8 cellular contexts compared by ENCODE assay signal in the genomic region with DNA sequence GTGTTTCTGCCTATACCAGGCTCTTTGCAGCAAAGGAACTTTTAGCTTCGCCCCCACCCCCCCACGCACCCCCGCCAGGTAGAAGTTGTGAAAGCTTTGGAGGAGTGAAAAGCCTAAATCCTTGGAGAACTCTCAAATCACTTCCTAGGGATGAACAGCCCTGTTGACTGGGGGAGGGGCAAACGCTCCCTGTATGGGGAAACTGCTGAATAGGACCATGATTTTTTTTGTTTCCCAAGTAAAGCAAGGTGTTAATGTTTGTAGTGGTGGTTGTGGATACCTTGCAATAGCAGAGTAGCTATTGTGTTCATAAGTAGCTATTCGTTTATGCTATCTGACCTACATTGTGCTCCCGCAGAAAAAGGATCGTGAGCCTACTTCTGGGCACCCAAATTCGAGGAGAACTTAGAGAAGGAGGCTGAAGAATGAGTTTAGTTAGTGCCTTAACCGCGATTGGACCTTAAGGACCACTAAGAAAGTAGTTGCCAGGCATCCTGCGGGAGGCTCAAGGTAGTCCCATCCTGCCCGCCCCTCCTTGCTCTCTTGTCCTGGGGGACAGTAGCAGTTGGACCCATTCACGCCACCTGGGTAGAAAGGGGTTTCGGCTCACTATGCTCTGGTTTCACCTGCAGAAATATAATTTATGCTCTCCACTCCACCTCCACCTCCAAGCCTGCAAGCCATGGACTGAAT. TPM values are rescaled to one million over a fixed set of nuclear protein-coding genes. Genes with fewer than 3 reads are reported as not detected.
DNase-seq lines count a peak whose midpoint lies in the region; ATAC-seq, FAIRE-seq and TF ChIP-seq lines count a peak whose summit lies in the region.

No MANE protein-coding gene starts in this region.

- TF ChIP-seq CTCF in AG04450 (IDR thresholded peaks at IDR 0.05; ENCODE audit: low read depth, low read length) (no peak), HEK293 (tag by site-specific recombination; IDR thresholded peaks at IDR 0.05) (no peak), ascending aorta (IDR thresholded peaks at IDR 0.05) (no peak), kidney (IDR thresholded peaks at IDR 0.05; ENCODE audit: borderline replicate concordance, extremely low read depth, insufficient read depth) (no peak)

- 0 out of 2 replicates have a peak, but pooled peaks cover 4% of the 10 kb centered on the region for H3K4me1 ChIP-seq in HEK293 (ENCODE audit: control insufficient read depth, insufficient read depth, low read length)
- H3K4me1 ChIP-seq in ascending aorta = peaks cover 16 to 24% of the 10 kb centered on the region in 2 donors
- H3K4me1 ChIP-seq in kidney (ENCODE audit: control insufficient read depth in 1 of 2, insufficient read depth in 1 of 2, low read depth in 1 of 2, low read length in 2 of 2) = peaks cover 22 to 30% of the 10 kb centered on the region in 2 donors
- H3K4me1 ChIP-seq in subcutaneous abdominal adipose tissue (ENCODE audit: control insufficient read depth in 5 of 5, insufficient read depth in 5 of 5, low read length in 5 of 5) = peaks cover 17 to 65% (median 56%) of the 10 kb centered on the region in 5 donors

- H3K27me3 ChIP-seq in AG04450 (ENCODE audit: control insufficient read depth, insufficient read depth, low read length) (no peaks in the 10 kb centered on the region), ascending aorta (no peaks in the 10 kb centered on the region), subcutaneous abdominal adipose tissue (ENCODE audit: control insufficient read depth in 5 of 5, insufficient read depth in 4 of 5, low read length in 5 of 5) (no peaks in the 10 kb centered on the region)

- no peaks in the 10 kb centered on the region; the same call in 1 of the 2 replicates for H3K9me3 ChIP-seq in AG04450 (ENCODE audit: control insufficient read depth, insufficient read depth, low read length)
- H3K9me3 ChIP-seq in HEK293 (ENCODE audit: control insufficient read depth, insufficient read depth, low read depth, low read length) = no peaks in the 10 kb centered on the region
- no peaks in the 10 kb centered on the region for H3K9me3 ChIP-seq in ascending aorta
- H3K9me3 ChIP-seq in kidney (ENCODE audit: control insufficient read depth in 1 of 2, low read length in 2 of 2) = no peaks in the 10 kb centered on the region
- H3K9me3 ChIP-seq in subcutaneous abdominal adipose tissue (ENCODE audit: control insufficient read depth in 5 of 5, low read length in 5 of 5) = no peaks in the 10 kb centered on the region

- H3K27ac ChIP-seq in AG04450 (ENCODE audit: low read depth, low read length) = peak overlapping the region; percentile 83
- H3K27ac ChIP-seq in HEK293 (ENCODE audit: extremely low read depth, low read depth, low read length) = peak overlapping the region; percentile 100; the same call in 1 of the 2 replicates
- peak overlapping the region; percentile 99 for H3K27ac ChIP-seq in ascending aorta
- H3K27ac ChIP-seq in kidney (ENCODE audit: low read depth in 2 of 2, low read length in 2 of 2) = peak overlapping the region; percentile 98 to 100
- peak overlapping the region; percentile 99 for H3K27ac ChIP-seq in subcutaneous abdominal adipose tissue (ENCODE audit: low read depth, low read length)

- CTCF ChIA-PET in AG04450 (lab: Charles Lee) = interaction anchor here (0.6 to 3.5 kb wide), 22 partner anchors 8 to 291 kb away, joined by 3 to 70 read pairs (median 4); partner anchors contain the start of gene PSMA6
- CTCF ChIA-PET in HEK293 (lab: Yijun Ruan, JAX) = interaction anchor here (0.6 to 3.5 kb wide), 17 partner anchors 10 to 733 kb away, joined by 3 to 12 read pairs (median 5); partner anchors contain the start of genes INSM2 and SRP54

- no peak for FAIRE-seq in kidney (lab: Jason Lieb, UNC)

- no peak for ATAC-seq in GM18520 (IDR thresholded peaks at IDR 0.05; ENCODE audit: unreplicated experiment)
- no peak for ATAC-seq in HG03135 (IDR thresholded peaks at IDR 0.05; ENCODE audit: unreplicated experiment)

- H3K36me3 ChIP-seq in HEK293 (ENCODE audit: control insufficient read depth in 2 of 2, insufficient read depth in 1 of 2, low read length in 2 of 2) (peaks cover 15 to 32% of the 10 kb centered on the region in 2 experiments), ascending aorta (peaks cover 31 to 32% of the 10 kb centered on the region in 2 donors), kidney (ENCODE audit: control insufficient read depth in 1 of 2, insufficient read depth in 2 of 2, low read length in 2 of 2) (peaks cover 28 to 31% of the 10 kb centered on the region in 2 donors), subcutaneous abdominal adipose tissue (ENCODE audit: control insufficient read depth in 5 of 5, insufficient read depth in 5 of 5, low read length in 5 of 5) (peaks cover 10 to 33% (median 31%) of the 10 kb centered on the region in 5 donors)

- POLR2A ChIA-PET in AG04450 (lab: Yijun Ruan, JAX) (interaction anchor here (0.7 to 2.7 kb wide), 13 partner anchors 20 to 283 kb away, joined by 3 to 25 read pairs (median 8); partner anchors contain the start of genes PPP2R3C, PRORP and PSMA6), HEK293 (lab: Yijun Ruan, JAX) (interaction anchor here (0.6 to 3.9 kb wide), 11 partner anchors 11 to 421 kb away, joined by 3 to 38 read pairs (median 8); partner anchors contain the start of genes BRMS1L, PPP2R3C, PRORP and PSMA6)

- intact Hi-C loops in ascending aorta (cut with DNase I) = loop anchor here (10.0 kb wide), 3 partner anchors 419 to 871 kb away; partner anchors contain the start of genes BRMS1L, CFL2 and EAPP
- intact Hi-C loops in kidney (cut with DNase I) = no loop called here

- H3K4me3 ChIP-seq in AG04450 (ENCODE audit: low read depth, low read length) (peak overlapping the region; percentile 84), HEK293 (ENCODE audit: low read depth, low read length) (peak overlapping the region; percentile 96), ascending aorta (peak overlapping the region; percentile 80 to 94), kidney (ENCODE audit: low read length in 2 of 2) (peak overlapping the region; percentile 74 to 87), subcutaneous abdominal adipose tissue (ENCODE audit: low read depth in 1 of 5, low read length in 5 of 5) (peak overlapping the region; percentile 83 to 99 (median 98))

- H3K9ac ChIP-seq in kidney (ENCODE audit: low read length in 2 of 2) = peak overlapping the region; percentile 60 to 85
- peak overlapping the region; percentile 79 to 99 (median 92) for H3K9ac ChIP-seq in subcutaneous abdominal adipose tissue (ENCODE audit: low read length in 5 of 5)

- no peak for DNase-seq in AG04450 (ENCODE audit: low read depth, low spot score)
- DNase-seq in ascending aorta (ENCODE audit: low spot score in 2 of 2) = no peak
- no peak for DNase-seq in kidney
- no peak for DNase-seq in KG1 (lab: John Stamatoyannopoulos, UW)

TF ChIP-seq in HEK293, 187 proteins besides CTCF, POLR2A, EP300 and RAD21 (continues in another document):
- TF ChIP-seq ZBTB1 (tag by site-specific recombination; IDR thresholded peaks at IDR 0.05) (no peak), ZNF549 (tag by site-specific recombination; IDR thresholded peaks at IDR 0.05) (no peak), ZBTB8A (tag by site-specific recombination; IDR thresholded peaks at IDR 0.05) (peak; percentile 32), ZNF311 (tag by site-specific recombination; IDR thresholded peaks at IDR 0.05; ENCODE audit: borderline replicate concordance) (no peak), KLF17 (tag by site-specific recombination; IDR thresholded peaks at IDR 0.05) (no peak), BCL11B (tag by site-specific recombination; IDR thresholded peaks at IDR 0.05; ENCODE audit: low read depth) (no peak), KLF16 (tag by site-specific recombination; IDR thresholded peaks at IDR 0.05) (no peak), ZNF335 (tag by site-specific recombination; conservative IDR thresholded peaks at IDR 0.05) (peak; percentile 7; the same call in 1 of the 2 replicates)
- TF ChIP-seq, protein P1, sequence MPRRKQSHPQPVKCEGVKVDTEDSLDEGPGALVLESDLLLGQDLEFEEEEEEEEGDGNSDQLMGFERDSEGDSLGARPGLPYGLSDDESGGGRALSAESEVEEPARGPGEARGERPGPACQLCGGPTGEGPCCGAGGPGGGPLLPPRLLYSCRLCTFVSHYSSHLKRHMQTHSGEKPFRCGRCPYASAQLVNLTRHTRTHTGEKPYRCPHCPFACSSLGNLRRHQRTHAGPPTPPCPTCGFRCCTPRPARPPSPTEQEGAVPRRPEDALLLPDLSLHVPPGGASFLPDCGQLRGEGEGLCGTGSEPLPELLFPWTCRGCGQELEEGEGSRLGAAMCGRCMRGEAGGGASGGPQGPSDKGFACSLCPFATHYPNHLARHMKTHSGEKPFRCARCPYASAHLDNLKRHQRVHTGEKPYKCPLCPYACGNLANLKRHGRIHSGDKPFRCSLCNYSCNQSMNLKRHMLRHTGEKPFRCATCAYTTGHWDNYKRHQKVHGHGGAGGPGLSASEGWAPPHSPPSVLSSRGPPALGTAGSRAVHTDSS (tag by site-specific recombination; IDR thresholded peaks at IDR 0.05) = no peak
- TF ChIP-seq, protein P2, sequence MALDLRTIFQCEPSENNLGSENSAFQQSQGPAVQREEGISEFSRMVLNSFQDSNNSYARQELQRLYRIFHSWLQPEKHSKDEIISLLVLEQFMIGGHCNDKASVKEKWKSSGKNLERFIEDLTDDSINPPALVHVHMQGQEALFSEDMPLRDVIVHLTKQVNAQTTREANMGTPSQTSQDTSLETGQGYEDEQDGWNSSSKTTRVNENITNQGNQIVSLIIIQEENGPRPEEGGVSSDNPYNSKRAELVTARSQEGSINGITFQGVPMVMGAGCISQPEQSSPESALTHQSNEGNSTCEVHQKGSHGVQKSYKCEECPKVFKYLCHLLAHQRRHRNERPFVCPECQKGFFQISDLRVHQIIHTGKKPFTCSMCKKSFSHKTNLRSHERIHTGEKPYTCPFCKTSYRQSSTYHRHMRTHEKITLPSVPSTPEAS (tag by site-specific recombination; IDR thresholded peaks at IDR 0.05) = no peak

RNA-seq across cellular contexts. Expression of gene NFKBIA, which starts 0.9 kb away (rescaled TPM):
- polyA plus RNA-seq in AG04450 (2011; rRNA removed) (51.6 and 80.2 TPM in 2 replicates), kidney (ENCODE audit: insufficient read depth, low read depth, low replicate concordance) (131 TPM)
- polyA minus RNA-seq in AG04450 (2011; rRNA and poly(A)+ RNA removed) = 191 and 374 TPM in 2 replicates
- total RNA-seq in ascending aorta (944 TPM), kidney (171 TPM)
